ENCODE assay signal across 8 cellular contexts in genomic region chr11:3057069-3057963, GRCh38. TPM values are rescaled to one million over a fixed set of nuclear protein-coding genes. Genes with fewer than 3 reads are reported as not detected.
A peak's percentile ranks its signal among the peaks of the same experiment; 100 is the strongest.
DNase-seq lines count a peak whose midpoint lies in the region; ATAC-seq and TF ChIP-seq lines count a peak whose summit lies in the region.

Gene CARS1 (minus strand): TSS chr11:3057423. CDS start chr11:3057367, 56 bp downstream.

- peak; percentile 94 for ATAC-seq in GM19438 (IDR thresholded peaks at IDR 0.05; ENCODE audit: low read depth, unreplicated experiment)
- ATAC-seq in HG03575 (IDR thresholded peaks at IDR 0.05; ENCODE audit: extremely low read depth, insufficient number of reproducible peaks, low FRiP score, unreplicated experiment), result peak; percentile 69
- peak; percentile 98 for ATAC-seq in activated CD8-positive, alpha-beta T cell treated with anti-CD3 and anti-CD28 coated beads for 36 hours
- ATAC-seq in lung (ENCODE audit: insufficient read depth, low FRiP score), result peak; percentile 98

- H3K27me3 Mint-ChIP-seq in activated CD8-positive, alpha-beta T cell treated with anti-CD3 and anti-CD28 coated beads for 36 hours, result peaks cover 1% of the 10 kb centered on the region

- no peak for TF ChIP-seq CTCF in activated CD8-positive, alpha-beta T cell treated with anti-CD3 and anti-CD28 coated beads for 36 hours (IDR thresholded peaks at IDR 0.05)
- no peak for TF ChIP-seq CTCF in lung (IDR thresholded peaks at IDR 0.05; ENCODE audit: control extremely low read depth, extremely low read depth)

- POLR2A ChIA-PET in activated CD8-positive, alpha-beta T cell treated with anti-CD3 and anti-CD28 coated beads for 36 hours (lab: Charles Lee), result interaction anchor here (1.0 to 2.1 kb wide), 7 partner anchors 10 to 756 kb away, joined by 3 to 9 read pairs (median 4); partner anchors contain the start of genes C11orf21 and TSPAN32

- H3K27me3 ChIP-seq in lung (ENCODE audit: control insufficient read depth, insufficient read depth), result no peaks in the 10 kb centered on the region

- 3 to 5% methylated on average over 65 to 68 of the region's 68 CpGs for WGBS in lung, 2 donors

- H3K36me3 Mint-ChIP-seq in activated CD8-positive, alpha-beta T cell treated with anti-CD3 and anti-CD28 coated beads for 36 hours (ENCODE audit: low read depth), result peaks cover 20% of the 10 kb centered on the region

- H3K4me1 ChIP-seq in lung (ENCODE audit: control insufficient read depth in 2 of 2, insufficient read depth in 2 of 2, low read length in 2 of 2), result peaks cover 0 to 9% of the 10 kb centered on the region in 2 donors

- H3K4me1 Mint-ChIP-seq in activated CD8-positive, alpha-beta T cell treated with anti-CD3 and anti-CD28 coated beads for 36 hours (ENCODE audit: low read depth), result peaks cover 37% of the 10 kb centered on the region

- no peaks in the 10 kb centered on the region for H3K9me3 ChIP-seq in lung (ENCODE audit: control insufficient read depth in 2 of 2, insufficient read depth in 1 of 2, low read length in 1 of 2)

- CTCF ChIA-PET in activated CD8-positive, alpha-beta T cell treated with anti-CD3 and anti-CD28 coated beads for 36 hours (lab: Charles Lee), result interaction anchor here (0.9 to 2.0 kb wide), 4 partner anchors 19 to 67 kb away, joined by 3 to 11 read pairs (median 4); no protein-coding TSS in a partner anchor

- H3K36me3 ChIP-seq in lung (ENCODE audit: control insufficient read depth in 2 of 2, insufficient read depth in 2 of 2, low read length in 2 of 2), result peaks cover 0 to 4% of the 10 kb centered on the region in 2 donors

- peak within 1 kb of the TSS; percentile 95 for H3K4me3 ChIP-seq in lung

- peak within 1 kb of the TSS; percentile 90 for H3K27ac Mint-ChIP-seq in activated CD8-positive, alpha-beta T cell treated with anti-CD3 and anti-CD28 coated beads for 36 hours

- H3K9me3 Mint-ChIP-seq in activated CD8-positive, alpha-beta T cell treated with anti-CD3 and anti-CD28 coated beads for 36 hours, result no peaks in the 10 kb centered on the region

- intact Hi-C loops in activated CD8-positive, alpha-beta T cell treated with anti-CD3 and anti-CD28 coated beads for 36 hours (cut with micrococcal nuclease), result no loop called here

- DNase-seq in CD1c-positive myeloid dendritic cell (ENCODE audit: extremely low spot score) (peak; percentile 97), NCI-H82 treated with DMSO at 0.1 percent for 48 hours (lab: John Stamatoyannopoulos, UW; ENCODE audit: unreplicated experiment) (peak; percentile 67), lung (ENCODE audit: low spot score) (peak; percentile 95)
- peak; percentile 96 for DNase-seq in activated CD8-positive, alpha-beta T cell treated with anti-CD3 and anti-CD28 coated beads for 36 hours
- DNase-seq in effector CD4-positive, alpha-beta T cell, result peak; percentile 93
- DNase-seq in stimulated activated CD4-positive, alpha-beta T cell treated with anti-CD3 and anti-CD28 coated beads, TNF-alpha, amount 100 ng/mL, for 4 hours (ENCODE audit: low read depth in 3 of 3), result peak; percentile 86 to 92 (median 89)

- H3K4me3 Mint-ChIP-seq in activated CD8-positive, alpha-beta T cell treated with anti-CD3 and anti-CD28 coated beads for 36 hours, result peak within 1 kb of the TSS; percentile 91

- peak within 1 kb of the TSS; percentile 84 to 89 for H3K27ac ChIP-seq in lung (ENCODE audit: low read depth in 1 of 2, low read length in 1 of 2)

RNA-seq across cellular contexts. Expression of gene CARS1, which starts in this region (rescaled TPM):
- total RNA-seq in activated CD8-positive, alpha-beta T cell treated with anti-CD3 and anti-CD28 coated beads for 36 hours, result 10 to 100 TPM; 82.7 to 88.2 TPM
- 10 to 100 TPM; 27.3 to 62.3 TPM for total RNA-seq in lung
- polyA plus RNA-seq in lung, result 10 to 100 TPM; 30.4 to 45.0 TPM

Comparison
In these comparisons a context has a peak if more than half of its experiments do, and no peak if none do; other contexts are left out.
1. Peak in every context shown above with its lines: DNase-seq, ATAC-seq, H3K4me3 ChIP-seq and H3K27ac ChIP-seq.